ENCODE assay signal across 8 cellular contexts in genomic region chr9:126500600-126501382, GRCh38.
DNase-seq lines count a peak whose midpoint lies in the region; ATAC-seq and TF ChIP-seq lines count a peak whose summit lies in the region.

No MANE protein-coding gene starts in this region.

- peaks cover 15% of the 10 kb centered on the region for H3K27me3 Mint-ChIP-seq in type B pancreatic cell

- H3K9me3 Mint-ChIP-seq in type B pancreatic cell: no peaks in the 10 kb centered on the region

- H3K27ac Mint-ChIP-seq in type B pancreatic cell: no peak overlapping the region

- H3K27me3 ChIP-seq in RWPE2 (ENCODE audit: insufficient read depth, poor library complexity, severe bottlenecking) (no peaks in the 10 kb centered on the region), osteoblast (ENCODE audit: insufficient read depth, low read length) (peaks cover 4% of the 10 kb centered on the region)

- H3K4me3 ChIP-seq in Jurkat, Clone E6-1 (ENCODE audit: low read length): no peak overlapping the region
- H3K4me3 ChIP-seq in RWPE2 (ENCODE audit: severe bottlenecking): no peak overlapping the region
- no peak overlapping the region for H3K4me3 ChIP-seq in osteoblast (ENCODE audit: insufficient read depth, low read length)

- TF ChIP-seq CTCF in RWPE2 (IDR thresholded peaks at IDR 0.05; ENCODE audit: poor library complexity, severe bottlenecking) (peak; percentile 89), osteoblast (IDR thresholded peaks at IDR 0.05; ENCODE audit: extremely low read depth, low read depth, low read length) (peak; percentile 86), type B pancreatic cell (conservative IDR thresholded peaks at IDR 0.05) (peak; percentile 99)

- H3K4me3 Mint-ChIP-seq in type B pancreatic cell: peak overlapping the region; percentile 77

- H3K4me1 ChIP-seq in RWPE2 (ENCODE audit: insufficient read depth, poor library complexity, severe bottlenecking): no peaks in the 10 kb centered on the region
- peaks cover 18% of the 10 kb centered on the region for H3K4me1 ChIP-seq in osteoblast (ENCODE audit: insufficient read depth, low read length)

- H3K36me3 ChIP-seq in RWPE2 (ENCODE audit: low read depth): no peaks in the 10 kb centered on the region
- H3K36me3 ChIP-seq in osteoblast (ENCODE audit: insufficient read depth, low read length): no peaks in the 10 kb centered on the region

- H3K9me3 ChIP-seq in RWPE2 (ENCODE audit: severe bottlenecking) (no peaks in the 10 kb centered on the region), osteoblast (ENCODE audit: low read depth, low read length) (no peaks in the 10 kb centered on the region)

- H4K20me1 ChIP-seq in osteoblast (ENCODE audit: insufficient read depth, low read length): peaks cover 15% of the 10 kb centered on the region

- no peak overlapping the region for H2AFZ ChIP-seq in osteoblast (ENCODE audit: low read length)

- H3K4me1 Mint-ChIP-seq in type B pancreatic cell (ENCODE audit: unreplicated experiment): peaks cover 9% of the 10 kb centered on the region

- DNase-seq in DMS 273 (lab: John Stamatoyannopoulos, UW; ENCODE audit: unreplicated experiment) (peak; percentile 87), RWPE2 (ENCODE audit: low spot score) (peak; percentile 73), germinal center (ENCODE audit: low spot score) (peak; percentile 76), osteoblast (ENCODE audit: insufficient read length, low spot score, missing footprints) (peak; percentile 98), type B pancreatic cell (ENCODE audit: extremely low spot score, unreplicated experiment) (peak; percentile 93)
- DNase-seq in Jurkat, Clone E6-1 (ENCODE audit: low read depth, low spot score): peak; percentile 23
- DNase-seq in activated naive CD4-positive, alpha-beta T cell treated with Interleukin-2 at 50 U/mL for 16 hours: peak; percentile 72

- no peaks in the 10 kb centered on the region for H3K36me3 Mint-ChIP-seq in type B pancreatic cell

- ATAC-seq in RWPE2 (ENCODE audit: low read depth) (peak; percentile 74), GM21360 (IDR thresholded peaks at IDR 0.05; ENCODE audit: unreplicated experiment) (no peak)

- no peak overlapping the region for H3K4me2 ChIP-seq in osteoblast (ENCODE audit: insufficient read depth, low read length)

- no peak overlapping the region for H3K27ac ChIP-seq in RWPE2 (ENCODE audit: poor library complexity, severe bottlenecking)
- no peak overlapping the region for H3K27ac ChIP-seq in osteoblast (ENCODE audit: low read depth, low read length)

- H3K79me2 ChIP-seq in osteoblast (ENCODE audit: insufficient read depth, low read length): no peaks in the 10 kb centered on the region

Comparison
In these comparisons a context has a peak if more than half of its experiments do, and no peak if none do; other contexts are left out.
1. DNase-seq: peak in every context shown above with its lines; median percentile 98 in osteoblast; 93 in type B pancreatic cell; 87 in DMS 273; 76 in germinal center; 73 in RWPE2; 72 in activated naive CD4-positive, alpha-beta T cell treated with Interleukin-2 at 50 U/mL for 16 hours; 23 in Jurkat, Clone E6-1.